In the genomic region with DNA sequence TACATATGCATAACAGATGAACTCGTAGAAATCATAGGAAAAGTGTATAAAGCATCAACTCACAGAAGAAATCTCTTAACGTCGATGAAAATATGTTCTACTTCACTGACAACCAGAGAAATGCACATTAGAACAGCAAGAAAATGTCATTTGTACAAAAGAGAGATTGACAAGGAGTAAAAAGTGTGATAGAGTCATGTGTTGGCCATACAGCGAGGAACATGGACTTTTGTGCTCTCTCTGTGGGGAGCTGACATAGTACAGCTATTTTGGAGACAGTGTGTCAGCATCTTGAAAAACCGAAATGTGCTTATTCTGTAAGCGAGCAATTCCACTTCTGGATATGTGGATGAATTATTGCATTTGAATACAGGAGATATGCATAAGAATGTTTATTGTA, we compare ENCODE assay signal across 8 cellular contexts.
"Had no signal": no experiment of that assay in that cellular context is flagged by ENCODE, and none has a peak within 500 bp of the region (broad histone marks: within the 10 kb centered on the region; RNA-seq: fewer than 3 reads in every experiment).

No MANE protein-coding gene starts in this region.

- FAIRE-seq: G401.6, GM12878, GM12891, GM12892, GM18507, GM19239 had no signal

- H3K4me3 ChIP-seq: GM12878 had no signal

- DNase-seq: GDM1, GF-D8 had no signal
